ENCODE assay signal across 9 cellular contexts in the genomic region with DNA sequence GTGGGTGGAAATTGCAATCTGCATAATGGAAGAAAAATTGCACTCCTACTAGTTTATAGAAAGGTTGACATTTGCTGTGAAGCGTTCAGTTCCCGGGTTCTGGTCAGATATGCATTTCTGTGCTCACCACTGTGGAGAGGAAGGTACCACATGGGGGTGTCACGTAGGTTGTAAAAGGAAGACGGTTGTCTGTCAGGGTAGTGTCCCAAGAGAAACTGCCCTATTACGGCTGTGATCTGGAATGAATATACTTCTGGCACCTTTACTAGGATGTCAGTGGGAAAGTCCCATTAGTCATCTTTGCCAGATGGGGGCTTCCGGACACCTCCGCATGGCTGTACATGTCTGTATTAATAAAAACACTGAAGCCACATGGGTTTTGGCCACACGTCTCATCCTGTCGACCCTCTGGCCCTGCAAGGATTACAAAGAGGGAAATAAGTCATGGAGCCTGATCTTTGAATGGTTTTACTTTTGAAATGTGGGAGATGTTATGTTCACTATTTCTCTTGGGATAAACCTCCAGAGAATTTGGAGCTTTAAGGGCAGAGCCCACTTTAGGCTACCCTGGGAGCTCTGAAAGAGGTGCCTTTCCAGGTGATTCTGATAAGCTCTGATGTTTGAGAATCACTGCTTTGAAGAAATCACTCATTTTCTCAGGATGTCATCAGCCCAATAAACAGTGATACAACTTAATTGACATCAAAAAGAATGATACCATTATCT.
DNase-seq lines count a peak whose midpoint lies in the region; ATAC-seq and TF ChIP-seq lines count a peak whose summit lies in the region.
"Had no signal": no experiment of that assay in that cellular context is flagged by ENCODE, and none has a peak within 500 bp of the region (broad histone marks: within the 10 kb centered on the region; RNA-seq: fewer than 3 reads in every experiment).

No MANE protein-coding gene starts in this region.

- H3K9me3 Mint-ChIP-seq in mesothelial cell of epicardium, result no peaks in the 10 kb centered on the region

- peak; percentile 77 for DNase-seq in activated CD4-positive, alpha-beta T cell treated with anti-CD3 and anti-CD28 coated beads for 48 hours
- DNase-seq in iris pigment epithelial cell (ENCODE audit: low read depth), result peak; percentile 79
- DNase-seq in mesothelial cell of epicardium (ENCODE audit: low spot score in 2 of 2, unreplicated experiment in 2 of 2), result no peak
- DNase-seq in RKO (ENCODE audit: low spot score), result no peak
- DNase-seq in HUDEP-2 (lab: John Stamatoyannopoulos, UW; ENCODE audit: unreplicated experiment in 76 of 76), result no peak
- DNase-seq in right atrium auricular region (ENCODE audit: low spot score), result no peak

- H3K36me3 ChIP-seq in right atrium auricular region, result no peaks in the 10 kb centered on the region

- peaks cover 4% of the 10 kb centered on the region for H3K4me1 Mint-ChIP-seq in mesothelial cell of epicardium

- H3K4me3 ChIP-seq in right atrium auricular region, result no peak overlapping the region

- peaks cover 45% of the 10 kb centered on the region for H3K27me3 Mint-ChIP-seq in mesothelial cell of epicardium (ENCODE audit: low read depth)

- H3K27ac Mint-ChIP-seq in mesothelial cell of epicardium, result no peak overlapping the region

- no peaks in the 10 kb centered on the region for H3K36me3 Mint-ChIP-seq in mesothelial cell of epicardium

- ATAC-seq in GM18858 (IDR thresholded peaks at IDR 0.05; ENCODE audit: unreplicated experiment) (peak; percentile 64), HG02870 (IDR thresholded peaks at IDR 0.05; ENCODE audit: unreplicated experiment) (peak; percentile 58)

- no peaks in the 10 kb centered on the region for H3K4me1 ChIP-seq in right atrium auricular region

- H3K4me3 Mint-ChIP-seq in mesothelial cell of epicardium, result no peak overlapping the region

- H3K9me3 ChIP-seq in right atrium auricular region, result no peaks in the 10 kb centered on the region

- TF ChIP-seq CTCF in mesothelial cell of epicardium (IDR thresholded peaks at IDR 0.05; ENCODE audit: unreplicated experiment) (no peak), right atrium auricular region (IDR thresholded peaks at IDR 0.05) (no peak)

- no peaks in the 10 kb centered on the region for H3K27me3 ChIP-seq in right atrium auricular region

- no peak overlapping the region for H3K27ac ChIP-seq in right atrium auricular region
- H3K27ac ChIP-seq: KMS-11 had no signal

Comparison
In these comparisons a context has a peak if more than half of its experiments do, and no peak if none do; other contexts are left out.
1. DNase-seq: peak in activated CD4-positive, alpha-beta T cell treated with anti-CD3 and anti-CD28 coated beads for 48 hours (single experiment) and iris pigment epithelial cell (single experiment); none in mesothelial cell of epicardium (0 of 2), RKO (single experiment), HUDEP-2 (0 of 76) and right atrium auricular region (single experiment).